In genomic region chr12:47789712-47790489, GRCh38 we compare ENCODE assay signal across 23 cellular contexts. TPM values are rescaled to one million over a fixed set of nuclear protein-coding genes. Genes with fewer than 3 reads are reported as not detected.
A peak's percentile ranks its signal among the peaks of the same experiment; 100 is the strongest.
DNase-seq lines count a peak whose midpoint lies in the region; ATAC-seq, FAIRE-seq and TF ChIP-seq lines count a peak whose summit lies in the region.
"Had no signal": no experiment of that assay in that cellular context is flagged by ENCODE, and none has a peak within 500 bp of the region (broad histone marks: within the 10 kb centered on the region; RNA-seq: fewer than 3 reads in every experiment).

No MANE protein-coding gene starts in this region.

- H3K9me3 Mint-ChIP-seq in T-helper 2 cell treated with Interferon-gamma antibody and Interleukin-4, amounts not matched to agents 5 μg/mL and 100 μg/mL, for 36 hours = no peaks in the 10 kb centered on the region
- H3K9me3 Mint-ChIP-seq in memory B cell = no peaks in the 10 kb centered on the region
- H3K9me3 Mint-ChIP-seq: CD8-positive, alpha-beta T cell; H9; HFFc6 had no signal

- peaks cover 2% of the 10 kb centered on the region for H3K4me1 Mint-ChIP-seq in T-helper 2 cell treated with Interferon-gamma antibody and Interleukin-4, amounts not matched to agents 5 μg/mL and 100 μg/mL, for 36 hours (ENCODE audit: low read depth)
- H3K4me1 Mint-ChIP-seq in memory B cell = no peaks in the 10 kb centered on the region
- H3K4me1 Mint-ChIP-seq: H9 had no signal

- peak overlapping the region; percentile 43 for H3K27ac Mint-ChIP-seq in T-helper 2 cell treated with Interferon-gamma antibody and Interleukin-4, amounts not matched to agents 5 μg/mL and 100 μg/mL, for 36 hours
- peak overlapping the region; percentile 50 for H3K27ac Mint-ChIP-seq in memory B cell
- H3K27ac Mint-ChIP-seq: CD8-positive, alpha-beta T cell; HFFc6 had no signal

- WGBS in K562 (ENCODE audit: insufficient coverage, low coverage, missing lambda C conversion rate) = 83% methylated on average over 13 of the region's 22 CpGs

- H3K9me1 ChIP-seq in K562 (ENCODE audit: control insufficient read depth, insufficient read depth, low read length) = no peaks in the 10 kb centered on the region

- H3K9ac ChIP-seq in K562 (ENCODE audit: insufficient read depth in 1 of 2, low read depth in 2 of 2, low read length in 2 of 2) = peak overlapping the region in 1 of 2 experiments; percentile 57; a peak in 2 of 4 replicates
- H3K9ac ChIP-seq: BLaER1 treated with 17β-estradiol and CSF1 and Interleukin-3, amounts not matched to agents 10 nM and 100 nM; GM23248 had no signal

- no peaks in the 10 kb centered on the region for H3K27me3 Mint-ChIP-seq in T-helper 2 cell treated with Interferon-gamma antibody and Interleukin-4, amounts not matched to agents 5 μg/mL and 100 μg/mL, for 36 hours (ENCODE audit: low read depth)
- no peaks in the 10 kb centered on the region for H3K27me3 Mint-ChIP-seq in memory B cell

- no peaks in the 10 kb centered on the region; the same call in 2 of the 3 replicates for H3K79me2 ChIP-seq in K562 (ENCODE audit: control insufficient read depth, insufficient read depth, low read length)

- no peak overlapping the region for H2AFZ ChIP-seq in K562 (ENCODE audit: low read depth, low read length)
- H2AFZ ChIP-seq: GM23248 had no signal

- in situ Hi-C loops in K562 (cut with MboI) = loop anchor here (5.0 kb wide), 1 partner anchor 47 kb away; no protein-coding TSS in a partner anchor

- H3K36me3 ChIP-seq in K562 (ENCODE audit: control insufficient read depth, insufficient read depth, low read length) = peaks cover 100% of the 10 kb centered on the region; the same call in 2 of the 3 replicates

- no peak overlapping the region for H3K27ac ChIP-seq in K562 (ENCODE audit: extremely low read depth, low read depth, low read length)
- H3K27ac ChIP-seq: 22Rv1; BLaER1 treated with 17β-estradiol and CSF1 and Interleukin-3, amounts not matched to agents 10 nM and 100 nM; GM23248; Peyer's patch had no signal

- no peaks in the 10 kb centered on the region for H3K27me3 ChIP-seq in K562 (ENCODE audit: control insufficient read depth in 2 of 2, insufficient read depth in 2 of 2, low read length in 2 of 2)
- H3K27me3 ChIP-seq: BLaER1 treated with 17β-estradiol and CSF1 and Interleukin-3, amounts not matched to agents 10 nM and 100 nM; Peyer's patch had no signal

- TF ChIP-seq CTCF in K562 (IDR thresholded peaks at IDR 0.05 in 2 of 3, conservative IDR thresholded peaks at IDR 0.05 in 1 of 3; ENCODE audit: insufficient read depth in 2 of 3, low read depth in 1 of 3, low read length in 3 of 3) = peak in 2 of 3 experiments; percentile 7 to 11; a peak in 1 of 6 replicates

- FAIRE-seq in K562 (lab: Jason Lieb, UNC) = no peak
- FAIRE-seq: GM12878 had no signal

- 0 out of 2 replicates have a peak, but pooled peaks have one; percentile 21 for TF ChIP-seq POLR2A in K562 (conservative IDR thresholded peaks at IDR 0.05)

- H3K9me3 ChIP-seq in K562 (replicated peaks; ENCODE audit: control insufficient read depth, insufficient read depth, low read depth, low read length) = no peaks in the 10 kb centered on the region
- H3K9me3 ChIP-seq: BLaER1 treated with 17β-estradiol and CSF1 and Interleukin-3, amounts not matched to agents 10 nM and 100 nM; Peyer's patch had no signal

- H4K20me1 ChIP-seq in K562 (replicated peaks; ENCODE audit: control insufficient read depth, insufficient read depth, low read length) = 0 out of 2 replicates have a peak, but pooled peaks cover 6% of the 10 kb centered on the region

- no peak overlapping the region for H3K4me3 ChIP-seq in K562
- H3K4me3 ChIP-seq: BLaER1 treated with 17β-estradiol and CSF1 and Interleukin-3, amounts not matched to agents 10 nM and 100 nM; GM12878; GM23248; Peyer's patch had no signal

- CTCF ChIA-PET in K562 (lab: Yijun Ruan, JAX; ENCODE audit: low intra/inter-chr PET ratio) = no interaction called here

- no peak overlapping the region for H3K4me2 ChIP-seq in K562 (ENCODE audit: insufficient read depth, low read length)
- H3K4me2 ChIP-seq: BLaER1 treated with 17β-estradiol and CSF1 and Interleukin-3, amounts not matched to agents 10 nM and 100 nM had no signal

- no TSS peak for BruUV-seq in K562 (replicated peaks; lab: Mats Ljungman, UMichigan)

- intact Hi-C loops in Right ventricle myocardium superior (cut with DNase I) = no loop called here
- intact Hi-C loops in left cardiac atrium (cut with DNase I) = no loop called here
- intact Hi-C loops in K562 (cut with micrococcal nuclease) = no loop called here

- no peak for DNase-seq in T-helper 2 cell treated with Interferon-gamma antibody and Interleukin-4, amounts not matched to agents 5 μg/mL and 100 μg/mL, for 36 hours (ENCODE audit: low spot score)
- DNase-seq in T-helper 2 cell (no peak), Right ventricle myocardium superior (peak; percentile 29), left cardiac atrium (no peak), K562 (ENCODE audit: extremely low read depth in 1 of 4, low spot score in 3 of 4) (no peak), memory B cell (ENCODE audit: low spot score in 2 of 2) (no peak)
- no peak for DNase-seq in activated effector memory CD4-positive, alpha-beta T cell treated with Interleukin-2 at 50 U/mL for 16 hours
- DNase-seq: CD8-positive, alpha-beta T cell; DND-41; GM23248; H9; HFFc6; Kasumi-1; NCI-H1694; NCI-H2081 treated with DMSO at 0.1 percent for 48 hours; NCI-H2171 treated with DMSO at 0.1 percent for 48 hours; NCI-H524 treated with DMSO at 0.1 percent for 48 hours; NCI-H82; Peyer's patch had no signal

- peaks cover 0 to 13% of the 10 kb centered on the region in 2 experiments; a peak in 2 of 5 replicates for H3K4me1 ChIP-seq in K562 (replicated peaks in 1 of 2; ENCODE audit: control insufficient read depth in 2 of 2, insufficient read depth in 2 of 2, low read length in 2 of 2)
- H3K4me1 ChIP-seq: BLaER1 treated with 17β-estradiol and CSF1 and Interleukin-3, amounts not matched to agents 10 nM and 100 nM; Peyer's patch had no signal

- no peak for ATAC-seq in Right ventricle myocardium superior (ENCODE audit: poor library complexity)
- ATAC-seq in left cardiac atrium = no peak
- no peak for ATAC-seq in K562
- ATAC-seq in memory B cell (ENCODE audit: low read depth) = no peak
- no peak for ATAC-seq in GM18867 (IDR thresholded peaks at IDR 0.05; ENCODE audit: unreplicated experiment)
- ATAC-seq: CD8-positive, alpha-beta T cell; GM12878 had no signal

- H3K4me3 Mint-ChIP-seq in T-helper 2 cell treated with Interferon-gamma antibody and Interleukin-4, amounts not matched to agents 5 μg/mL and 100 μg/mL, for 36 hours = no peak overlapping the region
- H3K4me3 Mint-ChIP-seq in memory B cell = no peak overlapping the region
- H3K4me3 Mint-ChIP-seq: CD8-positive, alpha-beta T cell; H9; HFFc6 had no signal

- TF ChIP-seq EP300 in K562 (IDR thresholded peaks at IDR 0.05; ENCODE audit: low read length) = no peak

- TF ChIP-seq RAD21 in K562 (CRISPR knock-in tag; conservative IDR thresholded peaks at IDR 0.05 in 1 of 2, IDR thresholded peaks at IDR 0.05 in 1 of 2) = no peak

- POLR2A ChIA-PET in K562 (lab: Yijun Ruan, JAX) = interaction anchor here (0.6 to 5.5 kb wide), 10 partner anchors 9 to 386 kb away, joined by 3 to 38 read pairs (median 4); no protein-coding TSS in a partner anchor

- H3K36me3 Mint-ChIP-seq in T-helper 2 cell treated with Interferon-gamma antibody and Interleukin-4, amounts not matched to agents 5 μg/mL and 100 μg/mL, for 36 hours (ENCODE audit: low read depth) = peaks cover 57% of the 10 kb centered on the region
- H3K36me3 Mint-ChIP-seq in memory B cell = peaks cover 43% of the 10 kb centered on the region

RNA-seq across cellular contexts. Expression of gene SLC48A1, which starts 16.9 kb away (rescaled TPM):
- 26.8 TPM for total RNA-seq in Right ventricle myocardium superior
- total RNA-seq in left cardiac atrium = 10 to 100 TPM; 22.1 to 28.9 TPM
- 18.5 and 36.8 TPM in 2 replicates for total RNA-seq in K562 (2011; cell fraction: chromatin; rRNA removed; ENCODE audit: low replicate concordance)
- total RNA-seq in K562 (2011; cell fraction: nucleolus; rRNA removed) = 31.2 and 31.5 TPM in 2 replicates
- 45.5 and 69.2 TPM in 2 replicates for total RNA-seq in K562 (2011; cell fraction: nucleoplasm; rRNA removed)
- total RNA-seq in K562 (2014; rRNA removed) = 16.3 and 25.4 TPM in 2 replicates
- total RNA-seq in K562 (2014; rRNA removed; fragmentation: Illumina TruSeq; extraction: Trizol) = 13.1 and 18.3 TPM in 2 replicates
- total RNA-seq in K562 (2015; rRNA removed; fragmentation: Illumina TruSeq; extraction: Trizol) = 16.1 and 16.2 TPM in 2 replicates
- 37.5 and 41.9 TPM in 2 replicates for total RNA-seq in K562 (2021)
- polyA plus RNA-seq in K562 (2011; rRNA removed) = 10.7 and 15.7 TPM in 2 replicates
- polyA plus RNA-seq in K562 (2011; cell fraction: cytosol; rRNA removed) = 16.7 and 26.0 TPM in 2 replicates
- polyA plus RNA-seq in K562 (2011; cell fraction: nucleus; rRNA removed) = 25.7 and 35.1 TPM in 2 replicates
- polyA plus RNA-seq in K562 (2012) = 22.2 and 44.4 TPM in 2 replicates
- polyA plus RNA-seq in K562 (2014; fragmentation: Illumina TruSeq; extraction: Trizol) = 28.6 and 30.4 TPM in 2 replicates
- 10 to 100 TPM; 23.5 to 26.9 TPM for polyA plus RNA-seq in K562 (2014; fragmentation: Nextera tagmentation; extraction: Ambion mirVana)
- 18.7 and 23.6 TPM in 2 replicates for polyA plus RNA-seq in K562 (2014; rRNA removed)
- polyA minus RNA-seq in K562 (2011; rRNA and poly(A)+ RNA removed) = 7.6 and 8.9 TPM in 2 replicates
- 14.8 and 17.6 TPM in 2 replicates for polyA minus RNA-seq in K562 (2011; cell fraction: cytosol; rRNA and poly(A)+ RNA removed)
- polyA minus RNA-seq in K562 (2011; cell fraction: nucleus; rRNA and poly(A)+ RNA removed) = 6.9 and 11.6 TPM in 2 replicates

RNA-seq across cellular contexts. Expression of gene HDAC7, which starts 29.8 kb away (rescaled TPM):
- total RNA-seq in Right ventricle myocardium superior = 35.9 TPM
- total RNA-seq in left cardiac atrium = 10 to 100 TPM; 41.6 to 58.0 TPM
- 123 and 300 TPM in 2 replicates for total RNA-seq in K562 (2011; cell fraction: chromatin; rRNA removed; ENCODE audit: low replicate concordance)
- 143 and 147 TPM in 2 replicates for total RNA-seq in K562 (2011; cell fraction: nucleolus; rRNA removed)
- 123 and 161 TPM in 2 replicates for total RNA-seq in K562 (2011; cell fraction: nucleoplasm; rRNA removed)
- 38.4 and 57.4 TPM in 2 replicates for total RNA-seq in K562 (2014; rRNA removed)
- 22.2 and 30.2 TPM in 2 replicates for total RNA-seq in K562 (2014; rRNA removed; fragmentation: Illumina TruSeq; extraction: Trizol)
- total RNA-seq in K562 (2015; rRNA removed; fragmentation: Illumina TruSeq; extraction: Trizol) = 26.7 and 28.2 TPM in 2 replicates
- 119 and 129 TPM in 2 replicates for total RNA-seq in K562 (2021)
- polyA plus RNA-seq in K562 (2011; rRNA removed) = 31.1 and 33.7 TPM in 2 replicates
- polyA plus RNA-seq in K562 (2011; cell fraction: cytosol; rRNA removed) = 20.6 and 43.9 TPM in 2 replicates
- 215 and 430 TPM in 2 replicates for polyA plus RNA-seq in K562 (2011; cell fraction: nucleus; rRNA removed)
- 67.8 and 112 TPM in 2 replicates for polyA plus RNA-seq in K562 (2012)
- polyA plus RNA-seq in K562 (2014; fragmentation: Illumina TruSeq; extraction: Trizol) = 71.9 and 82.7 TPM in 2 replicates
- 1 to 10 TPM; 2.5 to 3.8 TPM for polyA plus RNA-seq in K562 (2014; fragmentation: Nextera tagmentation; extraction: Ambion mirVana)
- 78.0 and 82.7 TPM in 2 replicates for polyA plus RNA-seq in K562 (2014; rRNA removed)
- 8.5 and 12.0 TPM in 2 replicates for polyA minus RNA-seq in K562 (2011; rRNA and poly(A)+ RNA removed)
- 28.2 and 32.6 TPM in 2 replicates for polyA minus RNA-seq in K562 (2011; cell fraction: cytosol; rRNA and poly(A)+ RNA removed)
- polyA minus RNA-seq in K562 (2011; cell fraction: nucleus; rRNA and poly(A)+ RNA removed) = 41.2 and 50.1 TPM in 2 replicates

RNA-seq across cellular contexts. Expression of gene RAPGEF3, which starts 31.2 kb away (rescaled TPM):
- total RNA-seq in Right ventricle myocardium superior (30.6 TPM), left cardiac atrium (10 to 100 TPM; 27.3 to 35.9 TPM), K562 (2014; rRNA removed) (0.45 and 0.78 TPM in 2 replicates), K562 (2014; rRNA removed; fragmentation: Illumina TruSeq; extraction: Trizol) (0.15 and 0.16 TPM in 2 replicates), K562 (2015; rRNA removed; fragmentation: Illumina TruSeq; extraction: Trizol) (0.15 and 0.33 TPM in 2 replicates), K562 (2021) (0.78 and 1.3 TPM in 2 replicates)
- 1.5 and 4.3 TPM in 2 replicates for total RNA-seq in K562 (2011; cell fraction: chromatin; rRNA removed; ENCODE audit: low replicate concordance)
- 2.2 and 2.3 TPM in 2 replicates for total RNA-seq in K562 (2011; cell fraction: nucleolus; rRNA removed)
- 1.7 and 2.3 TPM in 2 replicates for total RNA-seq in K562 (2011; cell fraction: nucleoplasm; rRNA removed)
- polyA plus RNA-seq in K562 (2011; rRNA removed) (0.38 and 0.61 TPM in 2 replicates), K562 (2014; fragmentation: Illumina TruSeq; extraction: Trizol) (0.37 and 0.43 TPM in 2 replicates), K562 (2014; fragmentation: Nextera tagmentation; extraction: Ambion mirVana) (under 1 TPM in 1 of 2 experiments, not detected in 1; 0.03 TPM), K562 (2014; rRNA removed) (0.44 and 1.1 TPM in 2 replicates)
- polyA plus RNA-seq in K562 (2011; cell fraction: cytosol; rRNA removed) = 0.49 and 0.50 TPM in 2 replicates
- polyA plus RNA-seq in K562 (2011; cell fraction: nucleus; rRNA removed) = 2.9 and 5.0 TPM in 2 replicates
- polyA plus RNA-seq in K562 (2012) = 0.76 and 2.1 TPM in 2 replicates
- 0.60 and 0.78 TPM in 2 replicates for polyA minus RNA-seq in K562 (2011; rRNA and poly(A)+ RNA removed)
- polyA minus RNA-seq in K562 (2011; cell fraction: cytosol; rRNA and poly(A)+ RNA removed) = not detected in 2 replicates
- 1.3 and 3.3 TPM in 2 replicates for polyA minus RNA-seq in K562 (2011; cell fraction: nucleus; rRNA and poly(A)+ RNA removed)
